20 cellular contexts compared by ENCODE assay signal in genomic region chr16:79977974-79978836, GRCh38.
A peak's percentile ranks its signal among the peaks of the same experiment; 100 is the strongest.
DNase-seq lines count a peak whose midpoint lies in the region; ATAC-seq, FAIRE-seq and TF ChIP-seq lines count a peak whose summit lies in the region.
"Had no signal": no experiment of that assay in that cellular context is flagged by ENCODE, and none has a peak within 500 bp of the region (broad histone marks: within the 10 kb centered on the region; RNA-seq: fewer than 3 reads in every experiment).

No MANE protein-coding gene starts in this region.

- no peaks in the 10 kb centered on the region for H4K20me1 ChIP-seq in K562 (replicated peaks; ENCODE audit: control insufficient read depth, insufficient read depth, low read length)
- H4K20me1 ChIP-seq: BLaER1 treated with 17β-estradiol and CSF1 and Interleukin-3, amounts not matched to agents 10 nM and 100 nM had no signal

- FAIRE-seq in K562 (lab: Jason Lieb, UNC), result no peak
- FAIRE-seq: A549, D721Med, G401.6, GM12891, GM19239 had no signal

- in situ Hi-C loops in Caki2 (cut with HindIII; ENCODE audit: low pct_unique_long_range_greater_than_20kb, low sequenced_read_pairs), result no loop called here
- in situ Hi-C loops in K562 (cut with MboI), result no loop called here

- DNase-seq in Caki2 (ENCODE audit: low read depth) (peak; percentile 36), K562 (ENCODE audit: extremely low read depth in 1 of 4, low spot score in 3 of 4) (peak in 1 of 4 experiments; percentile 19), kidney glomerular epithelial cell (lab: John Stamatoyannopoulos, UW) (peak; percentile 60), NCI-H1417 (lab: John Stamatoyannopoulos, UW) (no peak), HCEC 1CT (no peak), D341Med (ENCODE audit: low spot score) (no peak)
- DNase-seq: AML-193; Caco-2; CD4-positive, alpha-beta T cell; CD8-positive, alpha-beta T cell; DMS79 treated with DMSO at 0.1 percent for 48 hours; GF-D8 had no signal

- TF ChIP-seq POLR2A in K562 (conservative IDR thresholded peaks at IDR 0.05), result no peak

- no peak for TF ChIP-seq RAD21 in K562 (CRISPR knock-in tag; conservative IDR thresholded peaks at IDR 0.05 in 1 of 2, IDR thresholded peaks at IDR 0.05 in 1 of 2)

- peak overlapping the region; percentile 39; the same call in 1 of the 2 replicates for H3K4me2 ChIP-seq in K562 (ENCODE audit: insufficient read depth, low read length)
- H3K4me2 ChIP-seq: A549; BLaER1 treated with 17β-estradiol and CSF1 and Interleukin-3, amounts not matched to agents 10 nM and 100 nM had no signal

- POLR2A ChIA-PET in K562 (lab: Yijun Ruan, JAX), result interaction anchor here (0.6 kb wide), 1 partner anchor 1194 kb away, joined by 4 read pairs; no protein-coding TSS in a partner anchor

- no peak for TF ChIP-seq CTCF in K562 (IDR thresholded peaks at IDR 0.05 in 2 of 3, conservative IDR thresholded peaks at IDR 0.05 in 1 of 3; ENCODE audit: insufficient read depth in 2 of 3, low read depth in 1 of 3, low read length in 3 of 3)

- CTCF ChIA-PET in K562 (lab: Yijun Ruan, JAX; ENCODE audit: low intra/inter-chr PET ratio), result no interaction called here

- no peaks in the 10 kb centered on the region for H3K9me1 ChIP-seq in K562 (ENCODE audit: control insufficient read depth, insufficient read depth, low read length)

- intact Hi-C loops in K562 (cut with micrococcal nuclease), result no loop called here

- peak; percentile 83 for ATAC-seq in K562
- ATAC-seq: A549; CD8-positive, alpha-beta T cell had no signal

- H3K9ac ChIP-seq in K562 (ENCODE audit: insufficient read depth in 1 of 2, low read depth in 2 of 2, low read length in 2 of 2), result no peak overlapping the region
- H3K9ac ChIP-seq: BLaER1 treated with 17β-estradiol and CSF1 and Interleukin-3, amounts not matched to agents 10 nM and 100 nM had no signal

- H3K27me3 ChIP-seq in K562 (ENCODE audit: control insufficient read depth in 2 of 2, insufficient read depth in 2 of 2, low read length in 2 of 2), result no peaks in the 10 kb centered on the region
- H3K27me3 ChIP-seq: BLaER1 treated with 17β-estradiol and CSF1 and Interleukin-3, amounts not matched to agents 10 nM and 100 nM had no signal

- H3K79me2 ChIP-seq in K562 (ENCODE audit: control insufficient read depth, insufficient read depth, low read length), result no peaks in the 10 kb centered on the region

- H3K4me1 ChIP-seq in K562 (replicated peaks in 1 of 2; ENCODE audit: control insufficient read depth in 2 of 2, insufficient read depth in 2 of 2, low read length in 2 of 2), result peaks cover 5 to 21% of the 10 kb centered on the region in 2 experiments; a peak in 4 of 5 replicates
- H3K4me1 ChIP-seq: BLaER1 treated with 17β-estradiol and CSF1 and Interleukin-3, amounts not matched to agents 10 nM and 100 nM; Caco-2 had no signal

- WGBS in K562 (ENCODE audit: insufficient coverage, low coverage, missing lambda C conversion rate), result 27% methylated on average over 9 of the region's 9 CpGs

- H3K27ac ChIP-seq in K562 (ENCODE audit: extremely low read depth, low read depth, low read length), result no peak overlapping the region
- H3K27ac ChIP-seq: 22Rv1; A549; BLaER1 treated with 17β-estradiol and CSF1 and Interleukin-3, amounts not matched to agents 10 nM and 100 nM; C4-2B had no signal

- no TSS peak for BruUV-seq in K562 (replicated peaks; lab: Mats Ljungman, UMichigan)

- H2AFZ ChIP-seq in K562 (ENCODE audit: low read depth, low read length), result peak overlapping the region; percentile 43

- TF ChIP-seq EP300 in K562 (IDR thresholded peaks at IDR 0.05; ENCODE audit: low read length), result no peak

- H3K36me3 ChIP-seq in K562 (ENCODE audit: control insufficient read depth, insufficient read depth, low read length), result no peaks in the 10 kb centered on the region
- H3K36me3 ChIP-seq: BLaER1 treated with 17β-estradiol and CSF1 and Interleukin-3, amounts not matched to agents 10 nM and 100 nM had no signal

- H3K9me3 ChIP-seq in K562 (replicated peaks; ENCODE audit: control insufficient read depth, insufficient read depth, low read depth, low read length), result no peaks in the 10 kb centered on the region
- H3K9me3 ChIP-seq: A549; BLaER1 treated with 17β-estradiol and CSF1 and Interleukin-3, amounts not matched to agents 10 nM and 100 nM; Caco-2 had no signal

- H3K4me3 ChIP-seq in K562, result no peak overlapping the region
- H3K4me3 ChIP-seq: A549; BLaER1 treated with 17β-estradiol and CSF1 and Interleukin-3, amounts not matched to agents 10 nM and 100 nM had no signal

TF ChIP-seq in K562, 482 proteins besides CTCF, POLR2A, EP300 and RAD21 (continues in another document):
- no peak for TF ChIP-seq ZNF280A (IDR thresholded peaks at IDR 0.05; ENCODE audit: low read depth, partially characterized antibody)
- TF ChIP-seq KLF6 (CRISPR knock-in tag; IDR thresholded peaks at IDR 0.05; ENCODE audit: borderline replicate concordance), result no peak
- no peak for TF ChIP-seq XRCC4 (IDR thresholded peaks at IDR 0.05; ENCODE audit: extremely low read depth, insufficient read depth, insufficient read length)
- TF ChIP-seq YY1 (IDR thresholded peaks at IDR 0.05; ENCODE audit: borderline replicate concordance in 1 of 3, control insufficient read depth in 1 of 3, extremely low read depth in 1 of 3, insufficient read depth in 3 of 3, insufficient read length in 1 of 3, insufficient replicate concordance in 2 of 3, low read depth in 1 of 3, low read length in 2 of 3), result peak in 1 of 3 experiments; percentile 31
- no peak for TF ChIP-seq CGGBP1 (CRISPR knock-in tag; IDR thresholded peaks at IDR 0.05)
- no peak for TF ChIP-seq CBX3 (IDR thresholded peaks at IDR 0.05; ENCODE audit: borderline replicate concordance in 1 of 2, low read length in 2 of 2)
- no peak for TF ChIP-seq ZNF212 (CRISPR knock-in tag; IDR thresholded peaks at IDR 0.05)
- no peak for TF ChIP-seq ZNF518B (CRISPR knock-in tag; IDR thresholded peaks at IDR 0.05)
- TF ChIP-seq BMI1 (IDR thresholded peaks at IDR 0.05; ENCODE audit: low read length), result no peak
- TF ChIP-seq SRSF1 (IDR thresholded peaks at IDR 0.05; ENCODE audit: low read depth, low read length), result no peak
- no peak for TF ChIP-seq ZEB2 (IDR thresholded peaks at IDR 0.05)
- no peak for TF ChIP-seq ZSCAN29 (IDR thresholded peaks at IDR 0.05)
- no peak for TF ChIP-seq ZBTB49 (CRISPR knock-in tag; IDR thresholded peaks at IDR 0.05; ENCODE audit: borderline replicate concordance)
- TF ChIP-seq DDX20 (tag; IDR thresholded peaks at IDR 0.05; ENCODE audit: low read depth), result no peak

Comparison
In these comparisons a context has a peak if more than half of its experiments do, and no peak if none do; other contexts are left out.
1. DNase-seq: peak in Caki2 (single experiment) and kidney glomerular epithelial cell (single experiment); none in NCI-H1417 (0 of 3), HCEC 1CT (single experiment) and D341Med (single experiment).